8 cellular contexts compared by ENCODE assay signal in the genomic region with DNA sequence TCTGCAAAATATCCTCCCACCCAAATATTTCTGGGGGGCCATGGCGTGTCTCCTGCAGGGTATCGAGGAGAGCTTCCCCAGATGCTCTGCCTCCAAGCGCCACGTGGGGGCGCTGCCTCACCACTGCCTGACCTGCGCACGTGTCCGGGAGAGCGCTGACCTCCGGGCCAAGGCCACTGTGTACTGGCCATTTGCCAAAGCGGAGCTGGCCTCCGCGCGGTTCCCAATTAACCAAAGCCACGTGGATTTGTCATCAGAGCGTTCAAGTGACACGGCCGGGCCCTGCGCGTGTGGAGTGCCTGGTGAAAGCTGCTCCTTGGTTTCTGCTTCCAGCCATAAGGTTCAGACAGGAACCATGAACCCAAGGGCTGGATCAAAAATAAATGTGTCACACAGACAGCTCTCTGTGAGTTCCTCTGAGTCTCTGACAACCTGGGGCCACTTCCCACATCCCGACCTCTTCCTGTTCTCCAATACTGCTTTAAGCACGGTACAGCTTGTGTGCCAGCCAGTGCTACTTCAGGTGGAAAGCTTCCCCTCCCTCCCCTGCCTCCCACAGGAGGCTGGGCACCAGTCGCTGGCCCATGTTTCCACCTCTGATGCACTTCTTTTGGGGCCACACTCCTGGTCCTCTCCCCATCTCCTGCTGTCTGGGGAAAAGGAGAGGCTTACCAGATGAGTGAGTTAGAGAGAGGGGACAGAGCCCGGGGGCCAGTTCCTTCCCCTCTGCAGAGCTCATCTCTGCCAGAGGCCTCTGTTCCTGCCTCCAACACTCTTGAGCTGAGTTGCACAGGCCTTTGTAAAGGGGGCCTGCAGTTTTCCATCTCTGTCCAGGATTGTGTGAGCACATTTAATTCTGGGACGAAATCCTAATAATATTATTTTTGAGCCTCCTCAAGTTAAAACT. TPM values are rescaled to one million over a fixed set of nuclear protein-coding genes. Genes with fewer than 3 reads are reported as not detected.
A peak's percentile ranks its signal among the peaks of the same experiment; 100 is the strongest.
DNase-seq lines count a peak whose midpoint lies in the region; FAIRE-seq and TF ChIP-seq lines count a peak whose summit lies in the region.

No MANE protein-coding gene starts in this region.

- H3K36me3 Mint-ChIP-seq in T-helper 2 cell treated with Interferon-gamma antibody and Interleukin-4, amounts not matched to agents 5 μg/mL and 100 μg/mL, for 36 hours (ENCODE audit: low read depth), result no peaks in the 10 kb centered on the region
- H3K36me3 Mint-ChIP-seq in osteocyte (ENCODE audit: unreplicated experiment), result no peaks in the 10 kb centered on the region
- H3K36me3 Mint-ChIP-seq in activated naive CD4-positive, alpha-beta T cell treated with anti-CD3 and anti-CD28 coated beads, Interleukin-2, amount 10 ng/mL, durations not matched to agents 7 days and 5 days, result no peaks in the 10 kb centered on the region

- TF ChIP-seq CTCF in D721Med (IDR thresholded peaks at IDR 0.05; ENCODE audit: insufficient read depth, missing control alignments) (peak; percentile 81), osteocyte (IDR thresholded peaks at IDR 0.05) (peak; percentile 88)

- H3K9me3 Mint-ChIP-seq in T-helper 2 cell treated with Interferon-gamma antibody and Interleukin-4, amounts not matched to agents 5 μg/mL and 100 μg/mL, for 36 hours, result no peaks in the 10 kb centered on the region
- H3K9me3 Mint-ChIP-seq in osteocyte (ENCODE audit: unreplicated experiment), result no peaks in the 10 kb centered on the region
- no peaks in the 10 kb centered on the region for H3K9me3 Mint-ChIP-seq in activated naive CD4-positive, alpha-beta T cell treated with anti-CD3 and anti-CD28 coated beads, Interleukin-2, amount 10 ng/mL, durations not matched to agents 7 days and 5 days

- peak; percentile 33 for DNase-seq in D721Med (ENCODE audit: insufficient read length, low spot score)
- peak; percentile 7 for DNase-seq in GM19238 (ENCODE audit: insufficient read length, low spot score)
- DNase-seq in HT1080 (ENCODE audit: low read depth), result peak; percentile 56
- peak; percentile 13 for DNase-seq in T-helper 2 cell treated with Interferon-gamma antibody and Interleukin-4, amounts not matched to agents 5 μg/mL and 100 μg/mL, for 36 hours (ENCODE audit: low spot score)
- DNase-seq in frontal cortex (ENCODE audit: low spot score in 2 of 2), result peak; percentile 36 to 53
- DNase-seq in osteocyte (ENCODE audit: extremely low spot score, unreplicated experiment), result peak; percentile 87
- DNase-seq in DMS79 treated with DMSO at 0.1 percent for 48 hours (lab: John Stamatoyannopoulos, UW), result no peak
- DNase-seq in activated naive CD4-positive, alpha-beta T cell treated with anti-CD3 and anti-CD28 coated beads, Interleukin-2, amount 10 ng/mL, durations not matched to agents 7 days and 5 days, result no peak

- no peak overlapping the region for H3K27ac Mint-ChIP-seq in T-helper 2 cell treated with Interferon-gamma antibody and Interleukin-4, amounts not matched to agents 5 μg/mL and 100 μg/mL, for 36 hours
- no peak overlapping the region for H3K27ac Mint-ChIP-seq in osteocyte (ENCODE audit: unreplicated experiment)
- no peak overlapping the region for H3K27ac Mint-ChIP-seq in activated naive CD4-positive, alpha-beta T cell treated with anti-CD3 and anti-CD28 coated beads, Interleukin-2, amount 10 ng/mL, durations not matched to agents 7 days and 5 days

- FAIRE-seq in D721Med (lab: Jason Lieb, UNC), result no peak
- FAIRE-seq in frontal cortex (lab: Jason Lieb, UNC), result no peak

- no peaks in the 10 kb centered on the region for H3K27me3 Mint-ChIP-seq in T-helper 2 cell treated with Interferon-gamma antibody and Interleukin-4, amounts not matched to agents 5 μg/mL and 100 μg/mL, for 36 hours (ENCODE audit: low read depth)
- H3K27me3 Mint-ChIP-seq in osteocyte (ENCODE audit: unreplicated experiment), result peaks cover 2% of the 10 kb centered on the region
- H3K27me3 Mint-ChIP-seq in activated naive CD4-positive, alpha-beta T cell treated with anti-CD3 and anti-CD28 coated beads, Interleukin-2, amount 10 ng/mL, durations not matched to agents 7 days and 5 days, result peaks cover 5% of the 10 kb centered on the region

- CTCF ChIA-PET in activated naive CD4-positive, alpha-beta T cell treated with anti-CD3 and anti-CD28 coated beads, Interleukin-2, amount 10 ng/mL, durations not matched to agents 7 days and 5 days (lab: Charles Lee), result interaction anchor here (1.1 to 2.6 kb wide), 6 partner anchors 9 to 64 kb away, joined by 3 to 13 read pairs (median 4); a partner anchor contains a TSS

- H3K4me3 Mint-ChIP-seq in T-helper 2 cell treated with Interferon-gamma antibody and Interleukin-4, amounts not matched to agents 5 μg/mL and 100 μg/mL, for 36 hours, result peak overlapping the region; percentile 48
- peak overlapping the region; percentile 61 for H3K4me3 Mint-ChIP-seq in osteocyte (ENCODE audit: unreplicated experiment)
- H3K4me3 Mint-ChIP-seq in activated naive CD4-positive, alpha-beta T cell treated with anti-CD3 and anti-CD28 coated beads, Interleukin-2, amount 10 ng/mL, durations not matched to agents 7 days and 5 days, result no peak overlapping the region

- H3K4me1 Mint-ChIP-seq in T-helper 2 cell treated with Interferon-gamma antibody and Interleukin-4, amounts not matched to agents 5 μg/mL and 100 μg/mL, for 36 hours (ENCODE audit: low read depth), result no peaks in the 10 kb centered on the region
- peaks cover 8% of the 10 kb centered on the region for H3K4me1 Mint-ChIP-seq in osteocyte (ENCODE audit: unreplicated experiment)
- H3K4me1 Mint-ChIP-seq in activated naive CD4-positive, alpha-beta T cell treated with anti-CD3 and anti-CD28 coated beads, Interleukin-2, amount 10 ng/mL, durations not matched to agents 7 days and 5 days, result no peaks in the 10 kb centered on the region

RNA-seq across cellular contexts. Expression of a gene that starts 26.1 kb away (rescaled TPM):
- not detected in 2 replicates for total RNA-seq in HT1080 (2014; rRNA removed; shearing (Covaris generic))
- polyA plus RNA-seq in HT1080 (2015; cell fraction: cytosol; rRNA removed), result not detected in 2 replicates
- polyA plus RNA-seq in HT1080 (2015; cell fraction: nucleus; rRNA removed), result not detected in 2 replicates
- not detected for total RNA-seq in frontal cortex
- not detected in 2 replicates for total RNA-seq in osteocyte

Comparison
In these comparisons a context has a peak if more than half of its experiments do, and no peak if none do; other contexts are left out.
1. DNase-seq: peak in D721Med (single experiment), GM19238 (single experiment), HT1080 (single experiment), T-helper 2 cell treated with Interferon-gamma antibody and Interleukin-4, amounts not matched to agents 5 μg/mL and 100 μg/mL, for 36 hours (single experiment), frontal cortex (2 of 2) and osteocyte (single experiment); none in DMS79 treated with DMSO at 0.1 percent for 48 hours (single experiment) and activated naive CD4-positive, alpha-beta T cell treated with anti-CD3 and anti-CD28 coated beads, Interleukin-2, amount 10 ng/mL, durations not matched to agents 7 days and 5 days (single experiment).